In genomic region chr5:168607946-168608345, GRCh38 we compare ENCODE assay signal across 16 cellular contexts. TPM values are rescaled to one million over a fixed set of nuclear protein-coding genes. Genes with fewer than 3 reads are reported as not detected.
DNase-seq lines count a peak whose midpoint lies in the region; ATAC-seq and TF ChIP-seq lines count a peak whose summit lies in the region.
"Had no signal": no experiment of that assay in that cellular context is flagged by ENCODE, and none has a peak within 500 bp of the region (broad histone marks: within the 10 kb centered on the region; RNA-seq: fewer than 3 reads in every experiment).

No MANE protein-coding gene starts in this region.

- POLR2A ChIA-PET in HEK293 (lab: Yijun Ruan, JAX): no interaction called here
- POLR2A ChIA-PET in activated CD8-positive, alpha-beta T cell treated with anti-CD3 and anti-CD28 coated beads, Interleukin-2, amount 10 ng/mL, durations not matched to agents 7 days and 5 days (lab: Charles Lee): no interaction called here

- H3K9me3 Mint-ChIP-seq in activated CD8-positive, alpha-beta T cell treated with anti-CD3 and anti-CD28 coated beads, Interleukin-2, amount 10 ng/mL, durations not matched to agents 7 days and 5 days (ENCODE audit: insufficient read depth): no peaks in the 10 kb centered on the region
- H3K9me3 Mint-ChIP-seq in stimulated activated naive CD8-positive, alpha-beta T cell treated with anti-CD3 and anti-CD28 coated beads, Interleukin-15, amount 100 ng/mL, for 72 hours: no peaks in the 10 kb centered on the region

- H3K36me3 ChIP-seq in HEK293 (ENCODE audit: control insufficient read depth in 2 of 2, insufficient read depth in 1 of 2, low read length in 2 of 2): no peaks in the 10 kb centered on the region
- H3K36me3 ChIP-seq: Peyer's patch had no signal

- H3K4me1 ChIP-seq in HEK293 (ENCODE audit: control insufficient read depth, insufficient read depth, low read length): no peaks in the 10 kb centered on the region

- H3K27ac ChIP-seq in HEK293 (ENCODE audit: extremely low read depth, low read depth, low read length): no peak overlapping the region
- H3K27ac ChIP-seq: Peyer's patch had no signal

- H3K9me3 ChIP-seq in HEK293 (ENCODE audit: control insufficient read depth, insufficient read depth, low read depth, low read length): no peaks in the 10 kb centered on the region
- H3K9me3 ChIP-seq: Peyer's patch had no signal

- H3K4me3 ChIP-seq in HEK293 (ENCODE audit: low read depth, low read length): no peak overlapping the region
- H3K4me3 ChIP-seq: Peyer's patch, smooth muscle cell had no signal

- DNase-seq in stimulated activated CD4-positive, alpha-beta T cell treated with anti-CD3 and anti-CD28 coated beads, Interleukin-12 subunit alpha, Interleukin-12 subunit beta, amount 100 ng/mL, for 48 hours (ENCODE audit: low read depth in 2 of 3, low spot score in 1 of 3): peak; percentile 23 to 37 (median 27)
- no peak for DNase-seq in stimulated activated CD4-positive, alpha-beta T cell treated with anti-CD3 and anti-CD28 coated beads, Interleukin-4, amount 100 ng/mL, for 1 hour
- DNase-seq in activated CD8-positive, alpha-beta T cell treated with anti-CD3 and anti-CD28 coated beads, Interleukin-2, amount 10 ng/mL, durations not matched to agents 7 days and 5 days: no peak
- peak in 1 of 2 donors; percentile 57 for DNase-seq in stimulated activated naive CD8-positive, alpha-beta T cell treated with anti-CD3 and anti-CD28 coated beads, Interleukin-15, amount 100 ng/mL, for 72 hours
- no peak for DNase-seq in iPS-NIHi7 (ENCODE audit: extremely low spot score)
- no peak for DNase-seq in NCI-H2081 treated with DMSO at 0.1 percent for 48 hours (lab: John Stamatoyannopoulos, UW)
- DNase-seq: dermis blood vessel endothelial cell; IMR-90; mesendoderm; NCI-H1417; occipital lobe; Peyer's patch; stimulated activated naive CD4-positive, alpha-beta T cell had no signal

- H3K27me3 Mint-ChIP-seq in activated CD8-positive, alpha-beta T cell treated with anti-CD3 and anti-CD28 coated beads, Interleukin-2, amount 10 ng/mL, durations not matched to agents 7 days and 5 days (ENCODE audit: low read depth): no peaks in the 10 kb centered on the region
- no peaks in the 10 kb centered on the region for H3K27me3 Mint-ChIP-seq in stimulated activated naive CD8-positive, alpha-beta T cell treated with anti-CD3 and anti-CD28 coated beads, Interleukin-15, amount 100 ng/mL, for 72 hours

- no peaks in the 10 kb centered on the region for H3K36me3 Mint-ChIP-seq in activated CD8-positive, alpha-beta T cell treated with anti-CD3 and anti-CD28 coated beads, Interleukin-2, amount 10 ng/mL, durations not matched to agents 7 days and 5 days (ENCODE audit: low read depth)

- peak overlapping the region; percentile 13 for H3K27ac Mint-ChIP-seq in activated CD8-positive, alpha-beta T cell treated with anti-CD3 and anti-CD28 coated beads, Interleukin-2, amount 10 ng/mL, durations not matched to agents 7 days and 5 days
- peak overlapping the region in 1 of 2 donors; percentile 12 for H3K27ac Mint-ChIP-seq in stimulated activated naive CD8-positive, alpha-beta T cell treated with anti-CD3 and anti-CD28 coated beads, Interleukin-15, amount 100 ng/mL, for 72 hours

- H3K4me1 Mint-ChIP-seq in activated CD8-positive, alpha-beta T cell treated with anti-CD3 and anti-CD28 coated beads, Interleukin-2, amount 10 ng/mL, durations not matched to agents 7 days and 5 days (ENCODE audit: low read depth): peaks cover 4% of the 10 kb centered on the region
- H3K4me1 Mint-ChIP-seq in stimulated activated naive CD8-positive, alpha-beta T cell treated with anti-CD3 and anti-CD28 coated beads, Interleukin-15, amount 100 ng/mL, for 72 hours: peaks cover 14% of the 10 kb centered on the region

- CTCF ChIA-PET in HEK293 (lab: Yijun Ruan, JAX): no interaction called here
- CTCF ChIA-PET in activated CD8-positive, alpha-beta T cell treated with anti-CD3 and anti-CD28 coated beads, Interleukin-2, amount 10 ng/mL, durations not matched to agents 7 days and 5 days (lab: Charles Lee): no interaction called here

- no peak for ATAC-seq in activated CD8-positive, alpha-beta T cell treated with anti-CD3 and anti-CD28 coated beads, Interleukin-2, amount 10 ng/mL, durations not matched to agents 7 days and 5 days
- peak; percentile 94 for ATAC-seq in stimulated activated naive CD8-positive, alpha-beta T cell treated with anti-CD3 and anti-CD28 coated beads, Interleukin-15, amount 100 ng/mL, for 72 hours
- ATAC-seq in HG03175 (IDR thresholded peaks at IDR 0.05; ENCODE audit: unreplicated experiment): no peak

- TF ChIP-seq CTCF in HEK293 (tag by site-specific recombination; IDR thresholded peaks at IDR 0.05): no peak

- H3K4me3 Mint-ChIP-seq in activated CD8-positive, alpha-beta T cell treated with anti-CD3 and anti-CD28 coated beads, Interleukin-2, amount 10 ng/mL, durations not matched to agents 7 days and 5 days: no peak overlapping the region
- H3K4me3 Mint-ChIP-seq in stimulated activated naive CD8-positive, alpha-beta T cell treated with anti-CD3 and anti-CD28 coated beads, Interleukin-15, amount 100 ng/mL, for 72 hours: peak overlapping the region in 1 of 2 donors; percentile 40

TF ChIP-seq in HEK293, 187 proteins besides CTCF, POLR2A, EP300 and RAD21:
- 0 out of 2 replicates have a peak, but pooled peaks have one; percentile 64 for TF ChIP-seq ZNF707 (tag by site-specific recombination; IDR thresholded peaks at IDR 0.05)
- no peak for TF ChIP-seq ZFP41 (tag by site-specific recombination; IDR thresholded peaks at IDR 0.05; ENCODE audit: borderline replicate concordance)

RNA-seq across cellular contexts. Expression of gene PANK3, which starts 28.8 kb away (rescaled TPM):
- total RNA-seq in activated CD8-positive, alpha-beta T cell treated with anti-CD3 and anti-CD28 coated beads, Interleukin-2, amount 10 ng/mL, durations not matched to agents 7 days and 5 days: 10 to 100 TPM; 57.4 to 73.0 TPM

Comparison
In these comparisons a context has a peak if more than half of its experiments do, and no peak if none do; other contexts are left out.
1. DNase-seq: peak in stimulated activated CD4-positive, alpha-beta T cell treated with anti-CD3 and anti-CD28 coated beads, Interleukin-12 subunit alpha, Interleukin-12 subunit beta, amount 100 ng/mL, for 48 hours (3 of 3); none in stimulated activated CD4-positive, alpha-beta T cell treated with anti-CD3 and anti-CD28 coated beads, Interleukin-4, amount 100 ng/mL, for 1 hour (single experiment), activated CD8-positive, alpha-beta T cell treated with anti-CD3 and anti-CD28 coated beads, Interleukin-2, amount 10 ng/mL, durations not matched to agents 7 days and 5 days (single experiment), iPS-NIHi7 (single experiment) and NCI-H2081 treated with DMSO at 0.1 percent for 48 hours (single experiment).